In the genomic region with DNA sequence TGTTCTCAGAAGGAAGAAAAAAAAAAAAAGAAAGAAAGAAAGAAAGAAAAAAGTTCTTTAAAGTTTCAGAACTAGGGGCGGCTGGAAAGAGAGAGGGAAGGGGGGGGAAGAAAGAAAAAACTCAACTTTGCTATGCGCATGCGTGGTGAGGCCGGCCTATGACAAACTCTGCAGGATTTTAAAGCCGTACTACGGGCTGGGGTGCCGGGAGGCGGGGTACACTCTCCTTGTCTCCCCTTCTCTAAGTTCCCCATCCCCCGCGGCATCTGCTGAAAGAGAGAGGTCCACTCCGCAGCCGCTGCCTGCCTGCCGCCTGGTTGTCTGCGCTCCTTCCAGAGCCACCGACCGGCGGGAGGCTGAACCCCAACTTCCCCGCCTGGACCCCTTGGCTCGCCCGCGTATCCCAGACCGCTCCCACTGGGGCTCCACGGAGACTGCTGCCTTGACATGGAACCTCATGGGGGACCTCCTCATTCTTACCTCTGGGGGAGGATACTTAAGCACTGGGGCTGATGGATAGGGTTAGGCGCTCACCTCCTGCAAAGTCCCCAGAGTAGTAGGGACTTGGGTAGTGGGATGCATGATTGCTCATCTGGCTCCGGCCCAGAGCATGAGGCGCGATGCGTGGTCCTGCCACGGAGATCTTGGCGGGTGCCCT, we compare ENCODE assay signal across 8 cellular contexts. TPM values are rescaled to one million over a fixed set of nuclear protein-coding genes. Genes with fewer than 3 reads are reported as not detected.
A peak's percentile ranks its signal among the peaks of the same experiment; 100 is the strongest.
DNase-seq lines count a peak whose midpoint lies in the region; ATAC-seq and TF ChIP-seq lines count a peak whose summit lies in the region.

No MANE protein-coding gene starts in this region.

- H3K4me3 Mint-ChIP-seq in naive thymus-derived CD8-positive, alpha-beta T cell: peak overlapping the region in 9 of 10 donors; percentile 42 to 71 (median 62)

- ATAC-seq in GM21515 (IDR thresholded peaks at IDR 0.05; ENCODE audit: unreplicated experiment): peak; percentile 39
- no peak for ATAC-seq in naive thymus-derived CD8-positive, alpha-beta T cell
- no peak for ATAC-seq in HG03196 (IDR thresholded peaks at IDR 0.05; ENCODE audit: unreplicated experiment)

- H3K27ac ChIP-seq in VCaP: peak overlapping the region; percentile 63

- TF ChIP-seq CTCF in AG10803 (conservative IDR thresholded peaks at IDR 0.05; ENCODE audit: low read length) (no peak), VCaP (conservative IDR thresholded peaks at IDR 0.05) (no peak), fibroblast of pulmonary artery (IDR thresholded peaks at IDR 0.05; ENCODE audit: low read length, missing control alignments) (no peak)

- peak overlapping the region in 1 of 10 donors; percentile 13 for H3K27ac Mint-ChIP-seq in naive thymus-derived CD8-positive, alpha-beta T cell

- H3K4me3 ChIP-seq in AG10803 (ENCODE audit: low read length) (peak overlapping the region; percentile 98), fibroblast of pulmonary artery (replicated peaks; ENCODE audit: low read depth, low read length) (peak overlapping the region; percentile 88)

- POLR2A ChIA-PET in naive thymus-derived CD8-positive, alpha-beta T cell (lab: Charles Lee): no interaction called here

- DNase-seq in AG10803 (ENCODE audit: low read depth): peak; percentile 91
- DNase-seq in fibroblast of pulmonary artery (ENCODE audit: low read depth): peak; percentile 82
- DNase-seq in naive thymus-derived CD8-positive, alpha-beta T cell: no peak
- DNase-seq in activated CD4-positive, CD25-positive, alpha-beta regulatory T cell (lab: John Stamatoyannopoulos, UW): no peak
- DNase-seq in DMS153 treated with DMSO at 0.1 percent for 48 hours (lab: John Stamatoyannopoulos, UW; ENCODE audit: unreplicated experiment): no peak

- peaks cover 35 to 73% (median 53%) of the 10 kb centered on the region in 5 donors for H3K27me3 Mint-ChIP-seq in naive thymus-derived CD8-positive, alpha-beta T cell

- peaks cover 18 to 35% (median 21%) of the 10 kb centered on the region in 4 donors for H3K4me1 Mint-ChIP-seq in naive thymus-derived CD8-positive, alpha-beta T cell

- peaks cover 0 to 3% (median 0%) of the 10 kb centered on the region in 9 donors for H3K9me3 Mint-ChIP-seq in naive thymus-derived CD8-positive, alpha-beta T cell

- H3K36me3 Mint-ChIP-seq in naive thymus-derived CD8-positive, alpha-beta T cell: peaks cover 0 to 4% (median 0%) of the 10 kb centered on the region in 3 donors

RNA-seq across cellular contexts. Expression of a gene that starts 1.4 kb away (rescaled TPM):
- not detected for total RNA-seq in naive thymus-derived CD8-positive, alpha-beta T cell
- polyA plus RNA-seq in naive thymus-derived CD8-positive, alpha-beta T cell: not detected

Comparison
In these comparisons a context has a peak if more than half of its experiments do, and no peak if none do; other contexts are left out.
1. DNase-seq: peak in AG10803 (single experiment) and fibroblast of pulmonary artery (single experiment); none in naive thymus-derived CD8-positive, alpha-beta T cell (0 of 10), activated CD4-positive, CD25-positive, alpha-beta regulatory T cell (0 of 4) and DMS153 treated with DMSO at 0.1 percent for 48 hours (single experiment).